ENCODE assay signal across 1 cellular context in genomic region chr5:179732412-179732917, GRCh38.
TF ChIP-seq lines count a peak whose summit lies in the region.

MAML1 (plus strand) TSS chr5:179732822; CDS start chr5:179733113, 291 bp downstream.

TF ChIP-seq in HepG2, 621 proteins besides CTCF, POLR2A, EP300 and RAD21 (continued from another document):
- TF ChIP-seq ZBTB40 (IDR thresholded peaks at IDR 0.05) (no peak), ZBTB40 (CRISPR knock-in tag; IDR thresholded peaks at IDR 0.05) (0 out of 2 replicates have a peak, but pooled peaks have one; percentile 32), POGK (CRISPR knock-in tag; conservative IDR thresholded peaks at IDR 0.05) (peak; percentile 37; the same call in 1 of the 2 replicates), ZNF816 (CRISPR knock-in tag; IDR thresholded peaks at IDR 0.05; ENCODE audit: borderline replicate concordance) (no peak), ZNF543 (CRISPR knock-in tag; IDR thresholded peaks at IDR 0.05) (0 out of 2 replicates have a peak, but pooled peaks have one; percentile 15), ZNF350 (CRISPR knock-in tag; IDR thresholded peaks at IDR 0.05; ENCODE audit: borderline replicate concordance, low read depth) (peak; percentile 67; the same call in 1 of the 2 replicates), ZNF225 (CRISPR knock-in tag; IDR thresholded peaks at IDR 0.05) (0 out of 2 replicates have a peak, but pooled peaks have one; percentile 19), ZNF550 (CRISPR knock-in tag; IDR thresholded peaks at IDR 0.05; ENCODE audit: borderline replicate concordance) (no peak), RARG (CRISPR knock-in tag; IDR thresholded peaks at IDR 0.05; ENCODE audit: low read depth) (no peak), PHF8 (CRISPR knock-in tag; IDR thresholded peaks at IDR 0.05) (peak; percentile 71), POLR2G (IDR thresholded peaks at IDR 0.05; ENCODE audit: low read depth, low read length) (peak; percentile 82), MAZ (IDR thresholded peaks at IDR 0.05; ENCODE audit: borderline replicate concordance, low read depth, low read length) (peak; percentile 65; the same call in 1 of the 2 replicates), MAZ (CRISPR knock-in tag; IDR thresholded peaks at IDR 0.05; ENCODE audit: low read depth) (no peak), ARID3A (IDR thresholded peaks at IDR 0.05; ENCODE audit: low read depth, low read length) (no peak), PHF5A (CRISPR knock-in tag; IDR thresholded peaks at IDR 0.05; ENCODE audit: low read depth, unreplicated experiment) (peak; percentile 51), GATAD1 (CRISPR knock-in tag; IDR thresholded peaks at IDR 0.05) (peak; percentile 45; the same call in 1 of the 2 replicates), ZNF224 (CRISPR knock-in tag; IDR thresholded peaks at IDR 0.05) (no peak), MAX (IDR thresholded peaks at IDR 0.05) (no peak), SP1 (IDR thresholded peaks at IDR 0.05) (no peak), SP1 (CRISPR knock-in tag; IDR thresholded peaks at IDR 0.05) (peak; percentile 84), SALL1 (CRISPR knock-in tag; IDR thresholded peaks at IDR 0.05) (peak; percentile 75), ZNF280D (CRISPR knock-in tag; IDR thresholded peaks at IDR 0.05) (0 out of 2 replicates have a peak, but pooled peaks have one; percentile 4), ZNF430 (CRISPR knock-in tag; IDR thresholded peaks at IDR 0.05) (peak; percentile 49), TRIM24 (CRISPR knock-in tag; IDR thresholded peaks at IDR 0.05) (no peak), LCORL (IDR thresholded peaks at IDR 0.05) (no peak), LCORL (CRISPR knock-in tag; IDR thresholded peaks at IDR 0.05) (no peak)
TF ChIP-seq in HepG2: peak in this region for 126.
